Comparison of ENCODE assay signal across 1 cellular context in the genomic region with DNA sequence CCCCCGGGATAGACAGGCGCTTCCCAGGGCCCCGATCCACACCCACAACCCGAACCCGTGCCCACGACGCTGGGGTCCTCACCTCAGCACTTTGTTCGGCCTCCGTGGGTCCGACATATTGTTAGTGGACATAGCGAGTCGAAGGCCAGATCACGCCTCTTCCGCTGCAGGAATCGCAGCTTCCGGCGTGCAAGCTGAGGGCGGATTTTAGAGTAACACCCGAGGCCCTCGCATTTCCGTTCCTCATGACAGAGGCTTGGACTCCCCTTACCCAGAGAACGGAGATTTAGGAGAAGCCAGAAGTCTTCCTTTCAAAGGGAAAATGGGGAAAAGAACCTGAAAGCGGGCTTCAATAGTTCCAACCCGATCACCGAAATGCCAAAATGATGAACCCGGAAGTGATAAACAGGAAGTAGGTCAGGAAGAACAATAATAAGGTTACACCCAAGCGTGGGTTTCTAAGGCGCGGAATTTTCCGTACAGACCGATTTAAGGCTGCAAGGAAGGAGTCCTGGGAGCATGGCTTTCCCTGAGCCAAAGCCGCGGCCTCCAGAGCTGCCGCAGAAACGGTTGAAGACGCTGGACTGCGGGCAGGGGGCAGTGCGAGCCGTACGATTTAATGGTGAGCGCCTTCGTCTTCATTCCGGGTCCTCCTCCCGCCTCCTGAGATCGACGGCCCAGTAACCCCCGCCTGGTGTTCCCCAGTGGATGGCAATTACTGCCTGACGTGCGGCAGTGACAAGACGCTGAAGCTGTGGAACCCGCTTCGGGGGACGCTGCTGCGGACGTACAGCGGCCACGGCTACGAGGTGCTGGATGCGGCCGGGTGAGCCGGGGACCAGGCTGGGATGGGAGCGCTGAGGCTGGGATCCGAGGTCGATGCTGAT.
TF ChIP-seq lines count a peak whose summit lies in the region.

No MANE protein-coding gene starts in this region.

TF ChIP-seq in K562, 482 proteins besides CTCF, POLR2A, EP300 and RAD21 (continued from another document and continues in another):
- TF ChIP-seq FOXA1 (IDR thresholded peaks at IDR 0.05; ENCODE audit: borderline replicate concordance) = no peak
- TF ChIP-seq KLF16 (IDR thresholded peaks at IDR 0.05) = no peak
- TF ChIP-seq SLC30A9 (CRISPR knock-in tag; IDR thresholded peaks at IDR 0.05) = no peak
- peak; percentile 92 for TF ChIP-seq ETV1 (tag; conservative IDR thresholded peaks at IDR 0.05; ENCODE audit: low read depth)
- TF ChIP-seq, protein P1, sequence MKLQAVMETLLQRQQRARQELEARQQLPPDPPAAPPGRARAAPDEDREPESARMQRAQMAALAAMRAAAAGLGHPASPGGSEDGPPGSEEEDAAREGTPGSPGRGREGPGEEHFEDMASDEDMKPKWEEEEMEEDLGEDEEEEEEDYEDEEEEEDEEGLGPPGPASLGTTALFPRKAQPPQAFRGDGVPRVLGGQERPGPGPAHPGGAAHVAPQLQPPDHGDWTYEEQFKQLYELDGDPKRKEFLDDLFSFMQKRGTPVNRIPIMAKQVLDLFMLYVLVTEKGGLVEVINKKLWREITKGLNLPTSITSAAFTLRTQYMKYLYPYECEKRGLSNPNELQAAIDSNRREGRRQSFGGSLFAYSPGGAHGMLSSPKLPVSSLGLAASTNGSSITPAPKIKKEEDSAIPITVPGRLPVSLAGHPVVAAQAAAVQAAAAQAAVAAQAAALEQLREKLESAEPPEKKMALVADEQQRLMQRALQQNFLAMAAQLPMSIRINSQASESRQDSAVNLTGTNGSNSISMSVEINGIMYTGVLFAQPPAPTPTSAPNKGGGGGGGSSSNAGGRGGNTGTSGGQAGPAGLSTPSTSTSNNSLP (IDR thresholded peaks at IDR 0.05; ENCODE audit: borderline replicate concordance, low read depth, low read length) = no peak
- TF ChIP-seq PHF8 (IDR thresholded peaks at IDR 0.05; ENCODE audit: borderline replicate concordance, low read length) = peak; percentile 89; the same call in 1 of the 2 replicates
- TF ChIP-seq MTF1 (CRISPR knock-in tag; IDR thresholded peaks at IDR 0.05; ENCODE audit: borderline replicate concordance) = no peak
- TF ChIP-seq, protein P2, sequence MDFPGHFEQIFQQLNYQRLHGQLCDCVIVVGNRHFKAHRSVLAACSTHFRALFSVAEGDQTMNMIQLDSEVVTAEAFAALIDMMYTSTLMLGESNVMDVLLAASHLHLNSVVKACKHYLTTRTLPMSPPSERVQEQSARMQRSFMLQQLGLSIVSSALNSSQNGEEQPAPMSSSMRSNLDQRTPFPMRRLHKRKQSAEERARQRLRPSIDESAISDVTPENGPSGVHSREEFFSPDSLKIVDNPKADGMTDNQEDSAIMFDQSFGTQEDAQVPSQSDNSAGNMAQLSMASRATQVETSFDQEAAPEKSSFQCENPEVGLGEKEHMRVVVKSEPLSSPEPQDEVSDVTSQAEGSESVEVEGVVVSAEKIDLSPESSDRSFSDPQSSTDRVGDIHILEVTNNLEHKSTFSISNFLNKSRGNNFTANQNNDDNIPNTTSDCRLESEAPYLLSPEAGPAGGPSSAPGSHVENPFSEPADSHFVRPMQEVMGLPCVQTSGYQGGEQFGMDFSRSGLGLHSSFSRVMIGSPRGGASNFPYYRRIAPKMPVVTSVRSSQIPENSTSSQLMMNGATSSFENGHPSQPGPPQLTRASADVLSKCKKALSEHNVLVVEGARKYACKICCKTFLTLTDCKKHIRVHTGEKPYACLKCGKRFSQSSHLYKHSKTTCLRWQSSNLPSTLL (IDR thresholded peaks at IDR 0.05) = no peak
- no peak for TF ChIP-seq RBM25 (IDR thresholded peaks at IDR 0.05; ENCODE audit: low read depth, low read length, severe bottlenecking)
- no peak for TF ChIP-seq SMAD1 (IDR thresholded peaks at IDR 0.05; ENCODE audit: low read depth, low read length, partially characterized antibody)
- no peak for TF ChIP-seq ZBTB1 (CRISPR knock-in tag; IDR thresholded peaks at IDR 0.05; ENCODE audit: borderline replicate concordance, low read depth)
- no peak for TF ChIP-seq MITF (IDR thresholded peaks at IDR 0.05)
- TF ChIP-seq SREBF1 (IDR thresholded peaks at IDR 0.05; ENCODE audit: borderline replicate concordance, low read depth, low read length) = no peak
- no peak for TF ChIP-seq ZNF431 (CRISPR knock-in tag; IDR thresholded peaks at IDR 0.05)
- TF ChIP-seq ZNF408 (CRISPR knock-in tag; IDR thresholded peaks at IDR 0.05; ENCODE audit: low read depth) = no peak
- TF ChIP-seq FIP1L1 (IDR thresholded peaks at IDR 0.05; ENCODE audit: low read depth, low read length, poor library complexity, severe bottlenecking) = peak; percentile 53
- TF ChIP-seq ZNF354B (CRISPR knock-in tag; IDR thresholded peaks at IDR 0.05) = no peak
- TF ChIP-seq GTF3C2 (IDR thresholded peaks at IDR 0.05; ENCODE audit: borderline replicate concordance, extremely low read depth, insufficient read length) = no peak
- no peak for TF ChIP-seq E4F1 (CRISPR knock-in tag; IDR thresholded peaks at IDR 0.05; ENCODE audit: borderline replicate concordance)
- peak in 2 of 3 experiments; percentile 44 to 77 for TF ChIP-seq YY1 (IDR thresholded peaks at IDR 0.05; ENCODE audit: borderline replicate concordance in 1 of 3, control insufficient read depth in 1 of 3, extremely low read depth in 1 of 3, insufficient read depth in 3 of 3, insufficient read length in 1 of 3, insufficient replicate concordance in 2 of 3, low read depth in 1 of 3, low read length in 2 of 3)
- TF ChIP-seq KLF13 (tag; IDR thresholded peaks at IDR 0.05; ENCODE audit: borderline replicate concordance, low read depth) = no peak
- TF ChIP-seq ZNF175 (CRISPR knock-in tag; IDR thresholded peaks at IDR 0.05; ENCODE audit: low read depth) = 0 out of 2 replicates have a peak, but pooled peaks have one; percentile 35
- no peak for TF ChIP-seq TEAD2 (tag; IDR thresholded peaks at IDR 0.05)
- TF ChIP-seq, protein P3, sequence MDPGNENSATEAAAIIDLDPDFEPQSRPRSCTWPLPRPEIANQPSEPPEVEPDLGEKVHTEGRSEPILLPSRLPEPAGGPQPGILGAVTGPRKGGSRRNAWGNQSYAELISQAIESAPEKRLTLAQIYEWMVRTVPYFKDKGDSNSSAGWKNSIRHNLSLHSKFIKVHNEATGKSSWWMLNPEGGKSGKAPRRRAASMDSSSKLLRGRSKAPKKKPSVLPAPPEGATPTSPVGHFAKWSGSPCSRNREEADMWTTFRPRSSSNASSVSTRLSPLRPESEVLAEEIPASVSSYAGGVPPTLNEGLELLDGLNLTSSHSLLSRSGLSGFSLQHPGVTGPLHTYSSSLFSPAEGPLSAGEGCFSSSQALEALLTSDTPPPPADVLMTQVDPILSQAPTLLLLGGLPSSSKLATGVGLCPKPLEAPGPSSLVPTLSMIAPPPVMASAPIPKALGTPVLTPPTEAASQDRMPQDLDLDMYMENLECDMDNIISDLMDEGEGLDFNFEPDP (CRISPR knock-in tag; IDR thresholded peaks at IDR 0.05) = no peak
- peak; percentile 69 for TF ChIP-seq FOXM1 (IDR thresholded peaks at IDR 0.05; ENCODE audit: low read depth)
- TF ChIP-seq FOXM1 (CRISPR knock-in tag; IDR thresholded peaks at IDR 0.05; ENCODE audit: low read depth) = no peak
- no peak for TF ChIP-seq CHD2 (IDR thresholded peaks at IDR 0.05; ENCODE audit: low read depth, low read length)
- peak; percentile 46 for TF ChIP-seq JUND (IDR thresholded peaks at IDR 0.05; ENCODE audit: borderline replicate concordance, low read depth, low read length)
- peak; percentile 64; the same call in 2 of the 3 replicates for TF ChIP-seq JUND (tag; IDR thresholded peaks at IDR 0.05; ENCODE audit: borderline replicate concordance, low read depth, low read length)
- no peak for TF ChIP-seq ETS2 (tag; IDR thresholded peaks at IDR 0.05; ENCODE audit: borderline replicate concordance, poor library complexity, severe bottlenecking)
- TF ChIP-seq BRD9 (IDR thresholded peaks at IDR 0.05; ENCODE audit: low read depth, partially characterized antibody) = no peak
- TF ChIP-seq, protein P4, sequence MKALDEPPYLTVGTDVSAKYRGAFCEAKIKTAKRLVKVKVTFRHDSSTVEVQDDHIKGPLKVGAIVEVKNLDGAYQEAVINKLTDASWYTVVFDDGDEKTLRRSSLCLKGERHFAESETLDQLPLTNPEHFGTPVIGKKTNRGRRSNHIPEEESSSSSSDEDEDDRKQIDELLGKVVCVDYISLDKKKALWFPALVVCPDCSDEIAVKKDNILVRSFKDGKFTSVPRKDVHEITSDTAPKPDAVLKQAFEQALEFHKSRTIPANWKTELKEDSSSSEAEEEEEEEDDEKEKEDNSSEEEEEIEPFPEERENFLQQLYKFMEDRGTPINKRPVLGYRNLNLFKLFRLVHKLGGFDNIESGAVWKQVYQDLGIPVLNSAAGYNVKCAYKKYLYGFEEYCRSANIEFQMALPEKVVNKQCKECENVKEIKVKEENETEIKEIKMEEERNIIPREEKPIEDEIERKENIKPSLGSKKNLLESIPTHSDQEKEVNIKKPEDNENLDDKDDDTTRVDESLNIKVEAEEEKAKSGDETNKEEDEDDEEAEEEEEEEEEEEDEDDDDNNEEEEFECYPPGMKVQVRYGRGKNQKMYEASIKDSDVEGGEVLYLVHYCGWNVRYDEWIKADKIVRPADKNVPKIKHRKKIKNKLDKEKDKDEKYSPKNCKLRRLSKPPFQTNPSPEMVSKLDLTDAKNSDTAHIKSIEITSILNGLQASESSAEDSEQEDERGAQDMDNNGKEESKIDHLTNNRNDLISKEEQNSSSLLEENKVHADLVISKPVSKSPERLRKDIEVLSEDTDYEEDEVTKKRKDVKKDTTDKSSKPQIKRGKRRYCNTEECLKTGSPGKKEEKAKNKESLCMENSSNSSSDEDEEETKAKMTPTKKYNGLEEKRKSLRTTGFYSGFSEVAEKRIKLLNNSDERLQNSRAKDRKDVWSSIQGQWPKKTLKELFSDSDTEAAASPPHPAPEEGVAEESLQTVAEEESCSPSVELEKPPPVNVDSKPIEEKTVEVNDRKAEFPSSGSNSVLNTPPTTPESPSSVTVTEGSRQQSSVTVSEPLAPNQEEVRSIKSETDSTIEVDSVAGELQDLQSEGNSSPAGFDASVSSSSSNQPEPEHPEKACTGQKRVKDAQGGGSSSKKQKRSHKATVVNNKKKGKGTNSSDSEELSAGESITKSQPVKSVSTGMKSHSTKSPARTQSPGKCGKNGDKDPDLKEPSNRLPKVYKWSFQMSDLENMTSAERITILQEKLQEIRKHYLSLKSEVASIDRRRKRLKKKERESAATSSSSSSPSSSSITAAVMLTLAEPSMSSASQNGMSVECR (CRISPR knock-in tag; IDR thresholded peaks at IDR 0.05) = peak; percentile 81
- no peak for TF ChIP-seq ZNF165 (CRISPR knock-in tag; IDR thresholded peaks at IDR 0.05; ENCODE audit: borderline replicate concordance)
- no peak for TF ChIP-seq KLF10 (CRISPR knock-in tag; IDR thresholded peaks at IDR 0.05)
- no peak for TF ChIP-seq ZBED1 (IDR thresholded peaks at IDR 0.05)
- TF ChIP-seq MXI1 (IDR thresholded peaks at IDR 0.05; ENCODE audit: low read depth, low read length) = no peak; the same call in 1 of the 2 replicates
- TF ChIP-seq LEF1 (IDR thresholded peaks at IDR 0.05) = peak; percentile 89
- no peak for TF ChIP-seq NFXL1 (CRISPR knock-in tag; IDR thresholded peaks at IDR 0.05)
- TF ChIP-seq HDAC8 (tag; IDR thresholded peaks at IDR 0.05) = no peak
- no peak for TF ChIP-seq MYBL2 (IDR thresholded peaks at IDR 0.05; ENCODE audit: low read depth)
- no peak for TF ChIP-seq MYBL2 (CRISPR knock-in tag; IDR thresholded peaks at IDR 0.05; ENCODE audit: borderline replicate concordance)
- TF ChIP-seq THRAP3 (IDR thresholded peaks at IDR 0.05; ENCODE audit: borderline replicate concordance) = peak; percentile 97
- TF ChIP-seq SREBF2 (CRISPR knock-in tag; IDR thresholded peaks at IDR 0.05) = no peak
- TF ChIP-seq STAT5B (CRISPR knock-in tag; IDR thresholded peaks at IDR 0.05) = no peak
- peak; percentile 65 for TF ChIP-seq CXXC5 (CRISPR knock-in tag; IDR thresholded peaks at IDR 0.05)
